13 cellular contexts compared by ENCODE assay signal in the genomic region with DNA sequence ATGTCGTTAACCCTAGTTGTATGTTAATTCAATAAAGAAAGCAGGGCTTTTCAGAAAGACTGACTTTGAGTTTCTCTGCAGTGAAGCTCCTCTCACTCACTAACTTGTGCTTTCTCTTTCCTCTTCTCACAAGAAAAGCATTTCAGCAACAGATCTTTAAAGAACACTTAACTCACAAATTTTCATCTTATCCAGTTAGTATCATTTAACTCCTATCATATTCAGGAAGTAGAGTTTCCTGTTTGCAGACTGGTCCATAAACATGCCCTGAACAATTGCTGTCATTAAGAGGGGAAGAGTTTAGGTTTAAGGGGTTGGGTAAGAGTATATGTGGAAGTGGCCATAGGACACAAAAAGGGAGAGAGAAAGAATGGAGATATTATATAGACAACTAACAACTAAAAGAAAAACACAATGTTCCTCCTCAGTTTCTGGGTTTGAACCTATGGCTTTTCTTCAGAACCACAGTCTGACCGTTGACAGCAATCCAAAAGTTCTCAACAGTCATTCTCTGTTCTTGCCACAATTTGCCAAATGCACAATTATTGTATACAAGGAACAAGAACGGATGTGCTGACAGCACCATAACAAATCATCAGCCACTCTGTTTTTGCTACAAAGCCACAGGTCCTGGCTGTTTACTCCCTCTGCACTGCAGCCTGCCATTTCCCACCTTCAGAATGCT.
A peak's percentile ranks its signal among the peaks of the same experiment; 100 is the strongest.
DNase-seq lines count a peak whose midpoint lies in the region; ATAC-seq and TF ChIP-seq lines count a peak whose summit lies in the region.
"Had no signal": no experiment of that assay in that cellular context is flagged by ENCODE, and none has a peak within 500 bp of the region (broad histone marks: within the 10 kb centered on the region; RNA-seq: fewer than 3 reads in every experiment).

No MANE protein-coding gene starts in this region.

- H3K4me1 ChIP-seq in CD8-positive, alpha-beta T cell (ENCODE audit: insufficient read depth, low read length): no peaks in the 10 kb centered on the region
- H3K4me1 ChIP-seq in endodermal cell (ENCODE audit: control insufficient read depth, insufficient read depth, low read length): no peaks in the 10 kb centered on the region
- peaks cover 7% of the 10 kb centered on the region for H3K4me1 ChIP-seq in prostate gland (replicated peaks)

- peaks cover 7% of the 10 kb centered on the region for H3K36me3 ChIP-seq in CD8-positive, alpha-beta T cell (ENCODE audit: insufficient read depth, low read length)
- H3K36me3 ChIP-seq in endodermal cell (ENCODE audit: control insufficient read depth, insufficient read depth, low read length) (peaks cover 89% of the 10 kb centered on the region), prostate gland (no peaks in the 10 kb centered on the region)

- 94 to 97% methylated on average over 2 to 3 of the region's 3 CpGs for WGBS in endodermal cell (ENCODE audit: insufficient coverage in 1 of 2, insufficient read length in 1 of 2), 2 experiments
- 39% methylated on average over 3 of the region's 3 CpGs for WGBS in prostate gland

- H3K9me3 ChIP-seq in CD8-positive, alpha-beta T cell (ENCODE audit: low read length): no peaks in the 10 kb centered on the region
- H3K9me3 ChIP-seq in endodermal cell (ENCODE audit: control insufficient read depth, low read length) (no peaks in the 10 kb centered on the region), prostate gland (no peaks in the 10 kb centered on the region)
- H3K9me3 ChIP-seq: body of pancreas had no signal

- POLR2A ChIA-PET in CD8-positive, alpha-beta T cell (lab: Charles Lee): interaction anchor here (1.4 kb wide), 1 partner anchor 10 kb away, joined by 7 read pairs; no protein-coding TSS in a partner anchor

- H3K9me3 Mint-ChIP-seq in CD8-positive, alpha-beta T cell: no peaks in the 10 kb centered on the region
- H3K9me3 Mint-ChIP-seq in endodermal cell (no peaks in the 10 kb centered on the region), nephron progenitor cell (no peaks in the 10 kb centered on the region)

- H3K27me3 Mint-ChIP-seq in CD8-positive, alpha-beta T cell (ENCODE audit: low read depth): no peaks in the 10 kb centered on the region
- H3K27me3 Mint-ChIP-seq in endodermal cell (ENCODE audit: insufficient read depth) (no peaks in the 10 kb centered on the region), nephron progenitor cell (ENCODE audit: low read depth, poor library complexity) (no peaks in the 10 kb centered on the region)

- no peak overlapping the region for H3K4me3 ChIP-seq in CD8-positive, alpha-beta T cell (ENCODE audit: low read depth, low read length)
- H3K4me3 ChIP-seq in endodermal cell (ENCODE audit: low read length) (no peak overlapping the region), prostate gland (no peak overlapping the region)
- H3K4me3 ChIP-seq: body of pancreas had no signal

- DNase-seq in CD8-positive, alpha-beta T cell: no peak
- peak; percentile 52 for DNase-seq in NOMO-1 treated with DMSO at 0.1 percent for 48 hours (lab: John Stamatoyannopoulos, UW; ENCODE audit: unreplicated experiment)
- DNase-seq in endodermal cell: no peak
- DNase-seq in nephron progenitor cell: no peak
- no peak for DNase-seq in 8988T
- no peak for DNase-seq in prostate gland (ENCODE audit: low spot score)
- DNase-seq in LoVo (ENCODE audit: low spot score): no peak
- DNase-seq: body of pancreas, DMS 273 treated with DMSO at 0.1 percent for 48 hours, left cardiac atrium, NCI-H1105 treated with DMSO at 0.1 percent for 48 hours, NCI-H748 treated with DMSO at 0.1 percent for 48 hours had no signal

- ATAC-seq in CD8-positive, alpha-beta T cell: no peak
- ATAC-seq in HG03565 (IDR thresholded peaks at IDR 0.05; ENCODE audit: unreplicated experiment): no peak
- ATAC-seq: body of pancreas had no signal

- intact Hi-C loops in CD8-positive, alpha-beta T cell (cut with DNase I, micrococcal nuclease): no loop called here
- intact Hi-C loops in prostate gland (cut with DNase I): loop anchor here (5.0 kb wide), 1 partner anchor 65 kb away; a partner anchor contains a TSS

- H3K4me1 Mint-ChIP-seq in CD8-positive, alpha-beta T cell (ENCODE audit: low read depth): peaks cover 8% of the 10 kb centered on the region
- H3K4me1 Mint-ChIP-seq in endodermal cell (peaks cover 5% of the 10 kb centered on the region), nephron progenitor cell (no peaks in the 10 kb centered on the region)

- H3K4me3 Mint-ChIP-seq in CD8-positive, alpha-beta T cell: no peak overlapping the region
- no peak overlapping the region for H3K4me3 Mint-ChIP-seq in endodermal cell
- no peak overlapping the region for H3K4me3 Mint-ChIP-seq in nephron progenitor cell

- CTCF ChIA-PET in CD8-positive, alpha-beta T cell (lab: Charles Lee): interaction anchor here (1.2 to 10.2 kb wide), 3 partner anchors 71 to 112 kb away, joined by 3 to 120 read pairs (median 5); no protein-coding TSS in a partner anchor

- no peak overlapping the region for H3K27ac ChIP-seq in CD8-positive, alpha-beta T cell (ENCODE audit: low read depth, low read length)
- H3K27ac ChIP-seq in endodermal cell (ENCODE audit: low read depth, low read length): no peak overlapping the region
- peak overlapping the region in 1 of 2 donors; percentile 47 for H3K27ac ChIP-seq in prostate gland
- H3K27ac ChIP-seq: body of pancreas had no signal

- H3K27ac Mint-ChIP-seq in CD8-positive, alpha-beta T cell: peak overlapping the region; percentile 28
- peak overlapping the region; percentile 65 for H3K27ac Mint-ChIP-seq in endodermal cell
- H3K27ac Mint-ChIP-seq in nephron progenitor cell: peak overlapping the region; percentile 16

- no peaks in the 10 kb centered on the region for H3K27me3 ChIP-seq in CD8-positive, alpha-beta T cell (ENCODE audit: insufficient read depth, low read length)
- H3K27me3 ChIP-seq in endodermal cell (ENCODE audit: control insufficient read depth, insufficient read depth, low read length, poor library complexity, severe bottlenecking) (no peaks in the 10 kb centered on the region), prostate gland (replicated peaks; ENCODE audit: insufficient read depth) (no peaks in the 10 kb centered on the region)
- H3K27me3 ChIP-seq: body of pancreas had no signal

- H3K36me3 Mint-ChIP-seq in CD8-positive, alpha-beta T cell: peaks cover 76% of the 10 kb centered on the region
- H3K36me3 Mint-ChIP-seq in endodermal cell (ENCODE audit: low read depth): peaks cover 46% of the 10 kb centered on the region
- H3K36me3 Mint-ChIP-seq in nephron progenitor cell (ENCODE audit: low read depth): peaks cover 33% of the 10 kb centered on the region

- no peak for TF ChIP-seq POLR2A in prostate gland (IDR thresholded peaks at IDR 0.05)

- no peak overlapping the region for H3K9ac ChIP-seq in endodermal cell (ENCODE audit: extremely low read depth, low read length, poor library complexity, severe bottlenecking)

- no peak for TF ChIP-seq CTCF in CD8-positive, alpha-beta T cell (IDR thresholded peaks at IDR 0.05)
- no peak for TF ChIP-seq CTCF in endodermal cell (conservative IDR thresholded peaks at IDR 0.05)
- TF ChIP-seq CTCF in nephron progenitor cell (IDR thresholded peaks at IDR 0.05): no peak
- no peak for TF ChIP-seq CTCF in prostate gland (IDR thresholded peaks at IDR 0.05)
